ENCODE assay signal across 26 cellular contexts in the genomic region with DNA sequence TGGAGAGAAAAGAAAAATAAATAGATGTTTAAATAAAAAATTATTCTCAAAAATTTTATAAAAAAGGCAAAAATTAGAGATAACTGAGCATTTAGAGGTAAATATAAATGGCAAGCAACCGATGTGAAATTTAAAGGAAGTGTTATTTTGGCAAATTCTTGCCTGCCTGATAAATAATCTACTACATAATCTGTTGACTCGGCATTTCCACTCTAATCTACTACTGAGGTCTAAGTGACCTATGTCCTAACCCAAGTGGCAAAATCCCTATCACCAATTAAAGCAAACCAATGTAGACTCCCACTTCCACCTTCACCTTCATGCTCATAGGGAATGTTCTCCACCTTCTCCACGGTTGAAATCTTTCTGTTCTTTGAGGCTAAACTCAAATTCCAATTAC.
"Had no signal": no experiment of that assay in that cellular context is flagged by ENCODE, and none has a peak within 500 bp of the region (broad histone marks: within the 10 kb centered on the region; RNA-seq: fewer than 3 reads in every experiment).

No MANE protein-coding gene starts in this region.

- ATAC-seq: natural killer cell; psoas muscle; right cardiac atrium; sciatic nerve; stimulated activated effector memory CD8-positive, alpha-beta T cell treated with anti-CD3 and anti-CD28 coated beads, Interleukin-12 subunit alpha, Interleukin-12 subunit beta, amount 100 ng/mL, for 72 hours; stimulated activated naive B cell treated with anti-CD40 and anti-IgM and Interleukin-4, amounts not matched to agents 10 μg/mL and 1 μg/mL and 100 μg/mL, for 72 hours had no signal

- H3K4me1 ChIP-seq: neural progenitor cell, parathyroid adenoma, psoas muscle, spleen, stomach, thyroid gland, tibial nerve, upper lobe of left lung, vagina had no signal

- H3K36me3 ChIP-seq: neural progenitor cell, ovary, spleen, stomach, thoracic aorta, thyroid gland, tibial nerve, upper lobe of left lung, vagina had no signal

- DNase-seq: natural killer cell; occipital lobe; ovary; posterior cingulate gyrus; psoas muscle; right cardiac atrium; spleen; stimulated activated CD4-positive, alpha-beta T cell treated with anti-CD3 and anti-CD28 coated beads, Interleukin-12 subunit alpha, Interleukin-12 subunit beta, amount 100 ng/mL, for 4 hours; stimulated activated CD4-positive, alpha-beta T cell treated with anti-CD3 and anti-CD28 coated beads, Interleukin-1b, Interleukin-23, amount 100 ng/mL, for 48 hours; stimulated activated CD4-positive, alpha-beta T cell treated with anti-CD3 and anti-CD28 coated beads, Interleukin-4, amount 100 ng/mL, for 24 hours; stimulated activated naive B cell treated with anti-CD40 and anti-IgM and Interleukin-4, amounts not matched to agents 10 μg/mL and 1 μg/mL and 100 μg/mL, for 72 hours; stimulated activated naive CD4-positive, alpha-beta T cell treated with Interleukin-2 at 50 U/mL for 16 hours; stomach; thyroid gland; trophoblast cell; upper lobe of left lung had no signal

- H3K27ac ChIP-seq: neural progenitor cell, ovary, parathyroid adenoma, psoas muscle, skin epidermis, spleen, stomach, thoracic aorta, thyroid gland, tibial nerve, upper lobe of left lung, vagina had no signal

- H3K9ac ChIP-seq: neural progenitor cell, parathyroid adenoma had no signal

- FAIRE-seq: urothelium cell line had no signal

- H3K27me3 ChIP-seq: neural progenitor cell, ovary, spleen, stomach, thyroid gland, tibial nerve, upper lobe of left lung, vagina had no signal

- H2AFZ ChIP-seq: neural progenitor cell, parathyroid adenoma had no signal

- H3K79me2 ChIP-seq: parathyroid adenoma had no signal

- H3K4me2 ChIP-seq: neural progenitor cell, smooth muscle cell had no signal

- H3K9me3 ChIP-seq: ovary, thoracic aorta, thyroid gland, tibial nerve, upper lobe of left lung, vagina had no signal

- H3K4me3 ChIP-seq: neural progenitor cell, ovary, psoas muscle, skin epidermis, smooth muscle cell, spleen, stomach, thoracic aorta, thyroid gland, tibial nerve, upper lobe of left lung, vagina had no signal
